Comparison of ENCODE assay signal across 1 cellular context in the genomic region with DNA sequence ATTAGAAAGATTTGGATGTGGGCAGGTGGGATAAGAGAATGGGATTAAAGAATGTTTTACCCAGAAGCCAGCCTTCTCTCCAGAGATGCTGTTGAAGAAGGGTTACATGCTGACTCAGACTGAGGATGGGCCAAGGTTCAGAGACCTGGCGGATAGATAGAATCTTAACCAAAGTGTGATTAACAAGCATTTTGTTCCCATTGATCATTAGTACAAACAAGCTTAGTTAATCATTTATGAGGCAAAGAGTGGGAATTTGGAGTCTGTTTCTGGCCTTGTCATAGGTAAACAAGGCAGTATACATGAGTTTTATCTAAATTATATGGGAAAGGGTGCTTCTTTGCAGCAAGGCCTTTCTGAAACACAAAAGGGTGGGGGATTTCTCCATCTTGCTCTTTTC.
TF ChIP-seq lines count a peak whose summit lies in the region.

No MANE protein-coding gene starts in this region.

TF ChIP-seq in HepG2, 621 proteins besides CTCF, POLR2A, EP300 and RAD21 (continued from another document):
- TF ChIP-seq, protein P1, sequence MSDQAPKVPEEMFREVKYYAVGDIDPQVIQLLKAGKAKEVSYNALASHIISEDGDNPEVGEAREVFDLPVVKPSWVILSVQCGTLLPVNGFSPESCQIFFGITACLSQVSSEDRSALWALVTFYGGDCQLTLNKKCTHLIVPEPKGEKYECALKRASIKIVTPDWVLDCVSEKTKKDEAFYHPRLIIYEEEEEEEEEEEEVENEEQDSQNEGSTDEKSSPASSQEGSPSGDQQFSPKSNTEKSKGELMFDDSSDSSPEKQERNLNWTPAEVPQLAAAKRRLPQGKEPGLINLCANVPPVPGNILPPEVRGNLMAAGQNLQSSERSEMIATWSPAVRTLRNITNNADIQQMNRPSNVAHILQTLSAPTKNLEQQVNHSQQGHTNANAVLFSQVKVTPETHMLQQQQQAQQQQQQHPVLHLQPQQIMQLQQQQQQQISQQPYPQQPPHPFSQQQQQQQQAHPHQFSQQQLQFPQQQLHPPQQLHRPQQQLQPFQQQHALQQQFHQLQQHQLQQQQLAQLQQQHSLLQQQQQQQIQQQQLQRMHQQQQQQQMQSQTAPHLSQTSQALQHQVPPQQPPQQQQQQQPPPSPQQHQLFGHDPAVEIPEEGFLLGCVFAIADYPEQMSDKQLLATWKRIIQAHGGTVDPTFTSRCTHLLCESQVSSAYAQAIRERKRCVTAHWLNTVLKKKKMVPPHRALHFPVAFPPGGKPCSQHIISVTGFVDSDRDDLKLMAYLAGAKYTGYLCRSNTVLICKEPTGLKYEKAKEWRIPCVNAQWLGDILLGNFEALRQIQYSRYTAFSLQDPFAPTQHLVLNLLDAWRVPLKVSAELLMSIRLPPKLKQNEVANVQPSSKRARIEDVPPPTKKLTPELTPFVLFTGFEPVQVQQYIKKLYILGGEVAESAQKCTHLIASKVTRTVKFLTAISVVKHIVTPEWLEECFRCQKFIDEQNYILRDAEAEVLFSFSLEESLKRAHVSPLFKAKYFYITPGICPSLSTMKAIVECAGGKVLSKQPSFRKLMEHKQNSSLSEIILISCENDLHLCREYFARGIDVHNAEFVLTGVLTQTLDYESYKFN (CRISPR knock-in tag; conservative IDR thresholded peaks at IDR 0.05), result peak; percentile 84
- TF ChIP-seq LBX2 (CRISPR knock-in tag; IDR thresholded peaks at IDR 0.05; ENCODE audit: borderline replicate concordance) (no peak), CREB1 (IDR thresholded peaks at IDR 0.05) (no peak), CREB1 (CRISPR knock-in tag; IDR thresholded peaks at IDR 0.05) (peak; percentile 68), SOX6 (IDR thresholded peaks at IDR 0.05) (no peak), SOX6 (CRISPR knock-in tag; IDR thresholded peaks at IDR 0.05) (peak; percentile 65; the same call in 1 of the 2 replicates), HNF1B (CRISPR knock-in tag; IDR thresholded peaks at IDR 0.05) (peak; percentile 75; the same call in 1 of the 2 replicates), ZBTB43 (CRISPR knock-in tag; conservative IDR thresholded peaks at IDR 0.05) (no peak), TBX2 (CRISPR knock-in tag; IDR thresholded peaks at IDR 0.05; ENCODE audit: borderline replicate concordance) (peak; percentile 56), MAFK (conservative IDR thresholded peaks at IDR 0.05 in 1 of 2, IDR thresholded peaks at IDR 0.05 in 1 of 2; ENCODE audit: low read length in 2 of 2) (peak; percentile 81 to 88), MIXL1 (CRISPR knock-in tag; IDR thresholded peaks at IDR 0.05) (peak; percentile 92), THAP11 (CRISPR knock-in tag; IDR thresholded peaks at IDR 0.05) (peak; percentile 45; the same call in 1 of the 2 replicates), FOXJ3 (CRISPR knock-in tag; IDR thresholded peaks at IDR 0.05; ENCODE audit: borderline replicate concordance) (peak; percentile 44; the same call in 1 of the 2 replicates), FOXA3 (CRISPR knock-in tag; IDR thresholded peaks at IDR 0.05) (peak; percentile 91)
- TF ChIP-seq, protein P2, sequence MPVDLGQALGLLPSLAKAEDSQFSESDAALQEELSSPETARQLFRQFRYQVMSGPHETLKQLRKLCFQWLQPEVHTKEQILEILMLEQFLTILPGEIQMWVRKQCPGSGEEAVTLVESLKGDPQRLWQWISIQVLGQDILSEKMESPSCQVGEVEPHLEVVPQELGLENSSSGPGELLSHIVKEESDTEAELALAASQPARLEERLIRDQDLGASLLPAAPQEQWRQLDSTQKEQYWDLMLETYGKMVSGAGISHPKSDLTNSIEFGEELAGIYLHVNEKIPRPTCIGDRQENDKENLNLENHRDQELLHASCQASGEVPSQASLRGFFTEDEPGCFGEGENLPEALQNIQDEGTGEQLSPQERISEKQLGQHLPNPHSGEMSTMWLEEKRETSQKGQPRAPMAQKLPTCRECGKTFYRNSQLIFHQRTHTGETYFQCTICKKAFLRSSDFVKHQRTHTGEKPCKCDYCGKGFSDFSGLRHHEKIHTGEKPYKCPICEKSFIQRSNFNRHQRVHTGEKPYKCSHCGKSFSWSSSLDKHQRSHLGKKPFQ (CRISPR knock-in tag; IDR thresholded peaks at IDR 0.05; ENCODE audit: insufficient replicate concordance), result no peak
- TF ChIP-seq, protein P3, sequence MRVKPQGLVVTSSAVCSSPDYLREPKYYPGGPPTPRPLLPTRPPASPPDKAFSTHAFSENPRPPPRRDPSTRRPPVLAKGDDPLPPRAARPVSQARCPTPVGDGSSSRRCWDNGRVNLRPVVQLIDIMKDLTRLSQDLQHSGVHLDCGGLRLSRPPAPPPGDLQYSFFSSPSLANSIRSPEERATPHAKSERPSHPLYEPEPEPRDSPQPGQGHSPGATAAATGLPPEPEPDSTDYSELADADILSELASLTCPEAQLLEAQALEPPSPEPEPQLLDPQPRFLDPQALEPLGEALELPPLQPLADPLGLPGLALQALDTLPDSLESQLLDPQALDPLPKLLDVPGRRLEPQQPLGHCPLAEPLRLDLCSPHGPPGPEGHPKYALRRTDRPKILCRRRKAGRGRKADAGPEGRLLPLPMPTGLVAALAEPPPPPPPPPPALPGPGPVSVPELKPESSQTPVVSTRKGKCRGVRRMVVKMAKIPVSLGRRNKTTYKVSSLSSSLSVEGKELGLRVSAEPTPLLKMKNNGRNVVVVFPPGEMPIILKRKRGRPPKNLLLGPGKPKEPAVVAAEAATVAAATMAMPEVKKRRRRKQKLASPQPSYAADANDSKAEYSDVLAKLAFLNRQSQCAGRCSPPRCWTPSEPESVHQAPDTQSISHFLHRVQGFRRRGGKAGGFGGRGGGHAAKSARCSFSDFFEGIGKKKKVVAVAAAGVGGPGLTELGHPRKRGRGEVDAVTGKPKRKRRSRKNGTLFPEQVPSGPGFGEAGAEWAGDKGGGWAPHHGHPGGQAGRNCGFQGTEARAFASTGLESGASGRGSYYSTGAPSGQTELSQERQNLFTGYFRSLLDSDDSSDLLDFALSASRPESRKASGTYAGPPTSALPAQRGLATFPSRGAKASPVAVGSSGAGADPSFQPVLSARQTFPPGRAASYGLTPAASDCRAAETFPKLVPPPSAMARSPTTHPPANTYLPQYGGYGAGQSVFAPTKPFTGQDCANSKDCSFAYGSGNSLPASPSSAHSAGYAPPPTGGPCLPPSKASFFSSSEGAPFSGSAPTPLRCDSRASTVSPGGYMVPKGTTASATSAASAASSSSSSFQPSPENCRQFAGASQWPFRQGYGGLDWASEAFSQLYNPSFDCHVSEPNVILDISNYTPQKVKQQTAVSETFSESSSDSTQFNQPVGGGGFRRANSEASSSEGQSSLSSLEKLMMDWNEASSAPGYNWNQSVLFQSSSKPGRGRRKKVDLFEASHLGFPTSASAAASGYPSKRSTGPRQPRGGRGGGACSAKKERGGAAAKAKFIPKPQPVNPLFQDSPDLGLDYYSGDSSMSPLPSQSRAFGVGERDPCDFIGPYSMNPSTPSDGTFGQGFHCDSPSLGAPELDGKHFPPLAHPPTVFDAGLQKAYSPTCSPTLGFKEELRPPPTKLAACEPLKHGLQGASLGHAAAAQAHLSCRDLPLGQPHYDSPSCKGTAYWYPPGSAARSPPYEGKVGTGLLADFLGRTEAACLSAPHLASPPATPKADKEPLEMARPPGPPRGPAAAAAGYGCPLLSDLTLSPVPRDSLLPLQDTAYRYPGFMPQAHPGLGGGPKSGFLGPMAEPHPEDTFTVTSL (CRISPR knock-in tag; IDR thresholded peaks at IDR 0.05; ENCODE audit: borderline replicate concordance), result peak; percentile 71; the same call in 1 of the 2 replicates
